ENCODE assay signal across 14 cellular contexts in genomic region chr1:104467590-104467989, GRCh38.
DNase-seq lines count a peak whose midpoint lies in the region; ATAC-seq lines count a peak whose summit lies in the region.
"Had no signal": no experiment of that assay in that cellular context is flagged by ENCODE, and none has a peak within 500 bp of the region (broad histone marks: within the 10 kb centered on the region; RNA-seq: fewer than 3 reads in every experiment).

No MANE protein-coding gene starts in this region.

- H3K9me3 Mint-ChIP-seq in T-helper 1 cell treated with Interleukin-12 subunit alpha and Interleukin-12 subunit beta and Interleukin-4 antibody, amounts not matched to agents 30 μg/mL and 1 μg/mL, for 36 hours: peaks cover 24% of the 10 kb centered on the region
- H3K9me3 Mint-ChIP-seq in activated T-helper 2 cell treated with anti-CD3 and anti-CD28 coated beads, Interferon-gamma antibody, Interleukin-2, Interleukin-4, amounts not matched to agents 10 μg/mL and 5 μg/mL and 100 μg/mL, durations not matched to agents 14 hours and 24 hours and 36 hours: peaks cover 42% of the 10 kb centered on the region

- intact Hi-C loops in activated T-helper 2 cell treated with anti-CD3 and anti-CD28 coated beads, Interferon-gamma antibody, Interleukin-2, Interleukin-4, amounts not matched to agents 10 μg/mL and 5 μg/mL and 100 μg/mL, durations not matched to agents 14 hours and 24 hours and 36 hours (cut with micrococcal nuclease): no loop called here

- ATAC-seq in GM18858 (IDR thresholded peaks at IDR 0.05; ENCODE audit: unreplicated experiment) (peak; percentile 71), GM21528 (IDR thresholded peaks at IDR 0.05; ENCODE audit: low FRiP score, unreplicated experiment) (peak; percentile 54), HG03378 (IDR thresholded peaks at IDR 0.05; ENCODE audit: unreplicated experiment) (peak; percentile 77), GM19328 (IDR thresholded peaks at IDR 0.05; ENCODE audit: unreplicated experiment) (no peak)

- H3K4me3 Mint-ChIP-seq in T-helper 1 cell treated with Interleukin-12 subunit alpha and Interleukin-12 subunit beta and Interleukin-4 antibody, amounts not matched to agents 30 μg/mL and 1 μg/mL, for 36 hours: peak overlapping the region; percentile 9
- no peak overlapping the region for H3K4me3 Mint-ChIP-seq in activated T-helper 2 cell treated with anti-CD3 and anti-CD28 coated beads, Interferon-gamma antibody, Interleukin-2, Interleukin-4, amounts not matched to agents 10 μg/mL and 5 μg/mL and 100 μg/mL, durations not matched to agents 14 hours and 24 hours and 36 hours (ENCODE audit: low read depth)

- H3K4me1 Mint-ChIP-seq in T-helper 1 cell treated with Interleukin-12 subunit alpha and Interleukin-12 subunit beta and Interleukin-4 antibody, amounts not matched to agents 30 μg/mL and 1 μg/mL, for 36 hours (ENCODE audit: low read depth): peaks cover 4% of the 10 kb centered on the region
- H3K4me1 Mint-ChIP-seq in activated T-helper 2 cell treated with anti-CD3 and anti-CD28 coated beads, Interferon-gamma antibody, Interleukin-2, Interleukin-4, amounts not matched to agents 10 μg/mL and 5 μg/mL and 100 μg/mL, durations not matched to agents 14 hours and 24 hours and 36 hours (ENCODE audit: low read depth): peaks cover 3% of the 10 kb centered on the region

- peak overlapping the region; percentile 21 for H3K27ac Mint-ChIP-seq in T-helper 1 cell treated with Interleukin-12 subunit alpha and Interleukin-12 subunit beta and Interleukin-4 antibody, amounts not matched to agents 30 μg/mL and 1 μg/mL, for 36 hours
- H3K27ac Mint-ChIP-seq in activated T-helper 2 cell treated with anti-CD3 and anti-CD28 coated beads, Interferon-gamma antibody, Interleukin-2, Interleukin-4, amounts not matched to agents 10 μg/mL and 5 μg/mL and 100 μg/mL, durations not matched to agents 14 hours and 24 hours and 36 hours: no peak overlapping the region

- no peak for DNase-seq in NOMO-1 treated with DMSO at 0.1 percent for 48 hours (lab: John Stamatoyannopoulos, UW; ENCODE audit: unreplicated experiment)
- DNase-seq in NCI-H345 treated with DMSO at 0.1 percent for 48 hours (lab: John Stamatoyannopoulos, UW; ENCODE audit: unreplicated experiment): no peak
- no peak for DNase-seq in activated T-helper 2 cell treated with anti-CD3 and anti-CD28 coated beads, Interferon-gamma antibody, Interleukin-2, Interleukin-4, amounts not matched to agents 10 μg/mL and 5 μg/mL and 100 μg/mL, durations not matched to agents 14 hours and 24 hours and 36 hours (ENCODE audit: low spot score)
- DNase-seq: activated CD4-positive, CD25-positive, alpha-beta regulatory T cell treated with anti-CD3 and anti-CD28 coated beads, Interleukin-2, amount 50 U/mL, for 72 hours; activated gamma-delta T cell; NCI-H1105 treated with DMSO at 0.1 percent for 48 hours; NCI-H748 treated with DMSO at 0.1 percent for 48 hours; occipital lobe; SK-N-SH had no signal

- no peaks in the 10 kb centered on the region for H3K27me3 Mint-ChIP-seq in T-helper 1 cell treated with Interleukin-12 subunit alpha and Interleukin-12 subunit beta and Interleukin-4 antibody, amounts not matched to agents 30 μg/mL and 1 μg/mL, for 36 hours (ENCODE audit: low read depth)
- no peaks in the 10 kb centered on the region for H3K27me3 Mint-ChIP-seq in activated T-helper 2 cell treated with anti-CD3 and anti-CD28 coated beads, Interferon-gamma antibody, Interleukin-2, Interleukin-4, amounts not matched to agents 10 μg/mL and 5 μg/mL and 100 μg/mL, durations not matched to agents 14 hours and 24 hours and 36 hours (ENCODE audit: low read depth)

- H3K36me3 Mint-ChIP-seq in T-helper 1 cell treated with Interleukin-12 subunit alpha and Interleukin-12 subunit beta and Interleukin-4 antibody, amounts not matched to agents 30 μg/mL and 1 μg/mL, for 36 hours (ENCODE audit: low read depth): no peaks in the 10 kb centered on the region
- no peaks in the 10 kb centered on the region for H3K36me3 Mint-ChIP-seq in activated T-helper 2 cell treated with anti-CD3 and anti-CD28 coated beads, Interferon-gamma antibody, Interleukin-2, Interleukin-4, amounts not matched to agents 10 μg/mL and 5 μg/mL and 100 μg/mL, durations not matched to agents 14 hours and 24 hours and 36 hours (ENCODE audit: low read depth)
